ENCODE assay signal across 11 cellular contexts in genomic region chr9:128454991-128455390, GRCh38. TPM values are rescaled to one million over a fixed set of nuclear protein-coding genes. Genes with fewer than 3 reads are reported as not detected.
A peak's percentile ranks its signal among the peaks of the same experiment; 100 is the strongest.
DNase-seq lines count a peak whose midpoint lies in the region; ATAC-seq and TF ChIP-seq lines count a peak whose summit lies in the region.
"Had no signal": no experiment of that assay in that cellular context is flagged by ENCODE, and none has a peak within 500 bp of the region (broad histone marks: within the 10 kb centered on the region; RNA-seq: fewer than 3 reads in every experiment).

No MANE protein-coding gene starts in this region.

- peaks cover 12% of the 10 kb centered on the region for H3K23me2 ChIP-seq in H9 (ENCODE audit: insufficient read length, low read depth, low read length, poor library complexity, severe bottlenecking)

- no peaks in the 10 kb centered on the region for H3K9me3 ChIP-seq in CD4-positive, CD25-positive, alpha-beta regulatory T cell (ENCODE audit: control insufficient read depth in 2 of 2, low read length in 2 of 2)
- no peaks in the 10 kb centered on the region for H3K9me3 ChIP-seq in H9 (ENCODE audit: control insufficient read depth, low read depth, low read length)
- H3K9me3 ChIP-seq in T-helper 17 cell (ENCODE audit: control insufficient read depth, low read length, poor library complexity, severe bottlenecking): no peaks in the 10 kb centered on the region
- H3K9me3 ChIP-seq: vagina had no signal

- H3K18ac ChIP-seq in H9 (ENCODE audit: insufficient read length, low read depth, low read length): no peak overlapping the region

- no peak overlapping the region for H3K4ac ChIP-seq in H9 (ENCODE audit: low read depth, low read length)

- intact Hi-C loops in sciatic nerve (cut with DNase I): no loop called here

- no peak overlapping the region for H2BK15ac ChIP-seq in H9 (ENCODE audit: low read depth, low read length)

- H2BK12ac ChIP-seq in H9 (ENCODE audit: insufficient read length, low read depth, low read length): no peak overlapping the region

- H3K4me1 ChIP-seq in CD4-positive, CD25-positive, alpha-beta regulatory T cell (ENCODE audit: control insufficient read depth, insufficient read depth, low read length, poor library complexity, severe bottlenecking): peaks cover 15% of the 10 kb centered on the region
- H3K4me1 ChIP-seq in H9 (ENCODE audit: insufficient read depth, low read length): no peaks in the 10 kb centered on the region

- H3K9ac ChIP-seq in H9 (ENCODE audit: extremely low read depth, insufficient read length, low read length): no peak overlapping the region

- no peak overlapping the region for H4K8ac ChIP-seq in H9 (replicated peaks; ENCODE audit: insufficient read length, low read depth, low read length)

- no peak for ATAC-seq in CD4-positive, CD25-positive, alpha-beta regulatory T cell (ENCODE audit: low read depth in 2 of 2)
- ATAC-seq in T-helper 17 cell: no peak
- no peak for ATAC-seq in memory B cell (ENCODE audit: low read depth)
- ATAC-seq in sciatic nerve: no peak
- ATAC-seq in HG02623 (IDR thresholded peaks at IDR 0.05; ENCODE audit: unreplicated experiment): no peak

- TF ChIP-seq CTCF in H9 (conservative IDR thresholded peaks at IDR 0.05): no peak

- H2AK5ac ChIP-seq in H9 (ENCODE audit: insufficient read length, low read length): no peak overlapping the region

- DNase-seq in CD4-positive, CD25-positive, alpha-beta regulatory T cell: no peak
- DNase-seq in H9 (no peak), T-helper 17 cell (no peak), memory B cell (ENCODE audit: low spot score in 2 of 2) (no peak), GF-D8 (lab: John Stamatoyannopoulos, UW) (no peak), D341Med (ENCODE audit: low spot score) (no peak), sciatic nerve (ENCODE audit: low spot score) (no peak)
- DNase-seq: DMS 273 treated with DMSO at 0.1 percent for 48 hours, NCI-H1694 had no signal

- no peaks in the 10 kb centered on the region for H3K79me2 ChIP-seq in H9 (ENCODE audit: insufficient read depth, low read length)

- peaks cover 11% of the 10 kb centered on the region for H3K36me3 Mint-ChIP-seq in CD4-positive, CD25-positive, alpha-beta regulatory T cell
- H3K36me3 Mint-ChIP-seq in H9 (ENCODE audit: insufficient read depth in 1 of 3, low read depth in 3 of 3) (peaks cover 6 to 11% (median 9%) of the 10 kb centered on the region in 3 experiments; a peak in 5 of 7 replicates), T-helper 17 cell (ENCODE audit: low read depth) (no peaks in the 10 kb centered on the region), memory B cell (peaks cover 1% of the 10 kb centered on the region)

- H3K4me3 ChIP-seq in CD4-positive, CD25-positive, alpha-beta regulatory T cell (ENCODE audit: low read depth, low read length): no peak overlapping the region

- peaks cover 4 to 27% (median 15%) of the 10 kb centered on the region in 4 donors for H3K4me1 Mint-ChIP-seq in CD4-positive, CD25-positive, alpha-beta regulatory T cell
- H3K4me1 Mint-ChIP-seq in H9 (peaks cover 8 to 11% of the 10 kb centered on the region in 2 experiments), T-helper 17 cell (peaks cover 21% of the 10 kb centered on the region), memory B cell (peaks cover 7% of the 10 kb centered on the region)

- H4K20me1 ChIP-seq in H9 (ENCODE audit: control insufficient read depth, insufficient read depth, insufficient read length): no peaks in the 10 kb centered on the region

- peak overlapping the region; percentile 44 to 96 (median 62) for H3K4me3 Mint-ChIP-seq in CD4-positive, CD25-positive, alpha-beta regulatory T cell
- peak overlapping the region; percentile 78 to 81; a peak in 4 of 5 replicates for H3K4me3 Mint-ChIP-seq in H9
- H3K4me3 Mint-ChIP-seq in T-helper 17 cell: peak overlapping the region; percentile 94
- peak overlapping the region; percentile 61 for H3K4me3 Mint-ChIP-seq in memory B cell

- H3K79me1 ChIP-seq in H9 (ENCODE audit: insufficient read depth, low read depth, low read length, poor library complexity, severe bottlenecking): no peaks in the 10 kb centered on the region

- H3K27me3 ChIP-seq in CD4-positive, CD25-positive, alpha-beta regulatory T cell (ENCODE audit: control insufficient read depth, insufficient read depth, low read length): no peaks in the 10 kb centered on the region
- H3K27me3 ChIP-seq in H9 (ENCODE audit: insufficient read depth, low read length): peaks cover 16% of the 10 kb centered on the region; the same call in 1 of the 2 replicates
- H3K27me3 ChIP-seq: vagina had no signal

- no peak overlapping the region for H4K91ac ChIP-seq in H9 (ENCODE audit: insufficient read length, low read depth, low read length)

- H3K27ac ChIP-seq in CD4-positive, CD25-positive, alpha-beta regulatory T cell (ENCODE audit: insufficient read depth, low read length, poor library complexity, severe bottlenecking): no peak overlapping the region
- no peak overlapping the region for H3K27ac ChIP-seq in H9 (ENCODE audit: insufficient read length, low read depth, low read length)
- H3K27ac ChIP-seq: vagina had no signal

- H2BK20ac ChIP-seq in H9 (ENCODE audit: low read depth, low read length, poor library complexity, severe bottlenecking): no peak overlapping the region

- H3K27ac Mint-ChIP-seq in CD4-positive, CD25-positive, alpha-beta regulatory T cell: peak overlapping the region in 2 of 3 donors; percentile 86 to 89
- H3K27ac Mint-ChIP-seq in H9 (no peak overlapping the region; a peak in 1 of 7 replicates), T-helper 17 cell (peak overlapping the region; percentile 92), memory B cell (peak overlapping the region; percentile 48)

- H3T11ph ChIP-seq in H9 (ENCODE audit: low read length): no peak overlapping the region

- no peak overlapping the region for H3K4me2 ChIP-seq in H9 (ENCODE audit: insufficient read depth, insufficient read length, low read length)

- no peak overlapping the region for H3K56ac ChIP-seq in H9 (ENCODE audit: insufficient read length, low read depth, low read length)

- H3K9me3 Mint-ChIP-seq in CD4-positive, CD25-positive, alpha-beta regulatory T cell: peaks cover 0 to 2% (median 0%) of the 10 kb centered on the region in 7 donors
- H3K9me3 Mint-ChIP-seq in H9 (peaks cover 0 to 3% of the 10 kb centered on the region in 2 experiments; a peak in 1 of 5 replicates), memory B cell (no peaks in the 10 kb centered on the region)

- H3K14ac ChIP-seq in H9 (ENCODE audit: insufficient read depth, low read length): no peak overlapping the region

- WGBS in H9 (ENCODE audit: extremely low coverage, insufficient read length, low lambda C conversion rate): no CpG with 5 or more reads among the region's 14 CpGs

- no peak overlapping the region for H3K23ac ChIP-seq in H9 (ENCODE audit: insufficient read length, low read depth, low read length)

- H2AFZ ChIP-seq in H9 (ENCODE audit: low read length): no peak overlapping the region

- peaks cover 8% of the 10 kb centered on the region for H3K27me3 Mint-ChIP-seq in CD4-positive, CD25-positive, alpha-beta regulatory T cell
- H3K27me3 Mint-ChIP-seq in H9 (ENCODE audit: low read depth): peaks cover 89% of the 10 kb centered on the region
- H3K27me3 Mint-ChIP-seq in T-helper 17 cell: no peaks in the 10 kb centered on the region
- no peaks in the 10 kb centered on the region for H3K27me3 Mint-ChIP-seq in memory B cell

- H2BK5ac ChIP-seq in H9 (ENCODE audit: insufficient read length, low read length): no peak overlapping the region

- no peak overlapping the region for H4K5ac ChIP-seq in H9 (ENCODE audit: insufficient read length, low read depth, low read length)

- H3K36me3 ChIP-seq in CD4-positive, CD25-positive, alpha-beta regulatory T cell (ENCODE audit: control insufficient read depth, insufficient read depth, low read length): peaks cover 6% of the 10 kb centered on the region

- no peak overlapping the region for H2BK120ac ChIP-seq in H9 (ENCODE audit: low read depth, low read length, poor library complexity, severe bottlenecking)

RNA-seq across cellular contexts. Expression of gene ODF2, which starts 0.8 kb away (rescaled TPM):
- 31.9 TPM for total RNA-seq in CD4-positive, CD25-positive, alpha-beta regulatory T cell
- 10 to 100 TPM; 12.9 to 19.8 (median 13.8) TPM for polyA plus RNA-seq in CD4-positive, CD25-positive, alpha-beta regulatory T cell
- total RNA-seq in H9 (2021): 15.7 and 16.7 TPM in 2 replicates
- total RNA-seq in T-helper 17 cell: 10 to 100 TPM; 26.2 to 29.1 TPM
- 28.1 TPM for total RNA-seq in sciatic nerve

RNA-seq across cellular contexts. Expression of gene CERCAM, which starts 34.3 kb away (rescaled TPM):
- 0.12 TPM for total RNA-seq in CD4-positive, CD25-positive, alpha-beta regulatory T cell
- polyA plus RNA-seq in CD4-positive, CD25-positive, alpha-beta regulatory T cell: not detected
- total RNA-seq in H9 (2021): 5.4 and 5.9 TPM in 2 replicates
- total RNA-seq in T-helper 17 cell: under 1 TPM; 0.25 to 0.42 TPM
- 41.7 TPM for total RNA-seq in sciatic nerve

RNA-seq across cellular contexts. Expression of gene GLE1, which starts 49.5 kb away (rescaled TPM):
- total RNA-seq in CD4-positive, CD25-positive, alpha-beta regulatory T cell: 16.7 TPM
- polyA plus RNA-seq in CD4-positive, CD25-positive, alpha-beta regulatory T cell: 10 to 100 TPM; 24.9 to 34.1 (median 31.5) TPM
- 17.9 and 19.0 TPM in 2 replicates for total RNA-seq in H9 (2021)
- total RNA-seq in T-helper 17 cell: 10 to 100 TPM; 14.4 to 16.2 TPM
- total RNA-seq in sciatic nerve: 19.3 TPM

Comparison
In these comparisons a context has a peak if more than half of its experiments do, and no peak if none do; other contexts are left out.
1. H3K27ac Mint-ChIP-seq: peak in CD4-positive, CD25-positive, alpha-beta regulatory T cell (2 of 3), T-helper 17 cell (single experiment) and memory B cell (single experiment); none in H9 (0 of 3).
2. Peak in every context shown above with its lines, with median percentiles within 50 percentile points of each other: H3K4me3 Mint-ChIP-seq.